ENCODE assay signal across 15 cellular contexts in genomic region chr11:35321532-35322320, GRCh38.
DNase-seq lines count a peak whose midpoint lies in the region; ATAC-seq, FAIRE-seq and TF ChIP-seq lines count a peak whose summit lies in the region.
"Had no signal": no experiment of that assay in that cellular context is flagged by ENCODE, and none has a peak within 500 bp of the region (broad histone marks: within the 10 kb centered on the region; RNA-seq: fewer than 3 reads in every experiment).

No MANE protein-coding gene starts in this region.

- H3K4me3 ChIP-seq in bronchial epithelial cell (ENCODE audit: low read depth, low read length), result no peak overlapping the region
- no peak overlapping the region for H3K4me3 ChIP-seq in trophoblast cell (ENCODE audit: low read depth, low read length)
- H3K4me3 ChIP-seq in upper lobe of right lung, result no peak overlapping the region
- H3K4me3 ChIP-seq: Peyer's patch, tibial nerve had no signal

- no peak for FAIRE-seq in bronchial epithelial cell (lab: Jason Lieb, UNC)
- FAIRE-seq: colon, GM18507 had no signal

- H3K4me1 Mint-ChIP-seq in Calu3 (ENCODE audit: low read depth, unreplicated experiment), result peaks cover 24% of the 10 kb centered on the region

- no peak overlapping the region for H3K4me2 ChIP-seq in trophoblast cell (ENCODE audit: low read length)

- H3K4ac ChIP-seq in trophoblast cell (ENCODE audit: low read depth, low read length), result no peak overlapping the region

- H2BK12ac ChIP-seq in trophoblast cell (ENCODE audit: low read length), result no peak overlapping the region

- no peak overlapping the region for H4K8ac ChIP-seq in trophoblast cell (ENCODE audit: low read depth, low read length)

- no peak overlapping the region for H3K9ac ChIP-seq in trophoblast cell (ENCODE audit: low read length)

- no peaks in the 10 kb centered on the region for H3K79me1 ChIP-seq in trophoblast cell (ENCODE audit: low read length)

- peaks cover 0 to 1% of the 10 kb centered on the region in 2 experiments for H3K4me1 ChIP-seq in trophoblast cell (ENCODE audit: control insufficient read depth in 1 of 2, insufficient read depth in 2 of 2, low read length in 2 of 2)
- H3K4me1 ChIP-seq in upper lobe of right lung, result no peaks in the 10 kb centered on the region
- H3K4me1 ChIP-seq: Peyer's patch, tibial nerve had no signal

- H3K27ac ChIP-seq in trophoblast cell (ENCODE audit: low read depth, low read length) (no peak overlapping the region), upper lobe of right lung (no peak overlapping the region)
- H3K27ac ChIP-seq: Peyer's patch, tibial nerve had no signal

- no peak for ATAC-seq in upper lobe of right lung

- H2BK120ac ChIP-seq in trophoblast cell (ENCODE audit: insufficient read depth, low read length, poor library complexity), result no peak overlapping the region

- no peak overlapping the region for H3K23ac ChIP-seq in trophoblast cell (ENCODE audit: low read length)

- H3K9me3 ChIP-seq in trophoblast cell (ENCODE audit: insufficient read depth, low read depth, low read length), result peaks cover 2% of the 10 kb centered on the region
- no peaks in the 10 kb centered on the region for H3K9me3 ChIP-seq in upper lobe of right lung
- H3K9me3 ChIP-seq: Peyer's patch, tibial nerve had no signal

- DNase-seq in Calu3 (no peak), NCI-H1092 (lab: John Stamatoyannopoulos, UW) (peak; percentile 6), bronchial epithelial cell (ENCODE audit: low read depth) (peak; percentile 56), trophoblast cell (peak; percentile 45 to 77), upper lobe of right lung (no peak), T1000 (lab: John Stamatoyannopoulos, UW) (no peak), T-helper 1 cell (no peak)
- DNase-seq in activated CD4-positive, alpha-beta T cell treated with anti-CD3 and anti-CD28 coated beads, Interleukin-2, amount 50 U/mL, for 1 hour, result no peak
- DNase-seq: activated CD4-positive, CD25-positive, alpha-beta regulatory T cell; NCI-H187; Peyer's patch had no signal

- no peaks in the 10 kb centered on the region for H3K27me3 Mint-ChIP-seq in Calu3 (ENCODE audit: unreplicated experiment)

- no peak overlapping the region for H4K12ac ChIP-seq in trophoblast cell (ENCODE audit: low read depth, low read length)

- peaks cover 7% of the 10 kb centered on the region for H3K9me3 Mint-ChIP-seq in Calu3 (ENCODE audit: low read depth, unreplicated experiment)

- TF ChIP-seq CTCF in Calu3 (IDR thresholded peaks at IDR 0.05; ENCODE audit: unreplicated experiment) (no peak), bronchial epithelial cell (IDR thresholded peaks at IDR 0.05; ENCODE audit: insufficient read depth, low read length, severe bottlenecking) (no peak), upper lobe of right lung (IDR thresholded peaks at IDR 0.05) (no peak)

- intact Hi-C loops in Calu3 (cut with micrococcal nuclease; ENCODE audit: unreplicated experiment) (no loop called here), upper lobe of right lung (cut with DNase I) (no loop called here)

- H3K27ac Mint-ChIP-seq in Calu3 (ENCODE audit: unreplicated experiment), result peak overlapping the region; percentile 83
- H3K27ac Mint-ChIP-seq: mesothelial cell of epicardium had no signal

- H3K36me3 ChIP-seq in bronchial epithelial cell (ENCODE audit: control insufficient read depth, insufficient read depth, low read length) (no peaks in the 10 kb centered on the region), trophoblast cell (ENCODE audit: control insufficient read depth in 1 of 2, insufficient read depth in 2 of 2, low read length in 2 of 2) (no peaks in the 10 kb centered on the region), upper lobe of right lung (no peaks in the 10 kb centered on the region)
- H3K36me3 ChIP-seq: Peyer's patch, tibial nerve had no signal

- no peak overlapping the region for H3K4me3 Mint-ChIP-seq in Calu3 (ENCODE audit: low read depth, unreplicated experiment)
- H3K4me3 Mint-ChIP-seq: mesothelial cell of epicardium had no signal

- H3K14ac ChIP-seq in trophoblast cell (ENCODE audit: low read length), result no peak overlapping the region

- no peak overlapping the region for H2AFZ ChIP-seq in trophoblast cell (ENCODE audit: insufficient read depth, low read length, poor library complexity)

- H3K79me2 ChIP-seq in trophoblast cell (ENCODE audit: control insufficient read depth, insufficient read depth, low read length, poor library complexity), result no peaks in the 10 kb centered on the region

- no CpG with 5 or more reads among the region's 11 CpGs for WGBS in trophoblast cell (ENCODE audit: extremely low coverage, insufficient coverage, insufficient read length)

- BruUV-seq in Calu3 (replicated peaks; lab: Mats Ljungman, UMichigan), result no TSS peak

- CTCF ChIA-PET in Calu3 (lab: Charles Lee), result interaction anchor here (1.1 kb wide), 1 partner anchor 15 kb away, joined by 10 read pairs; no protein-coding TSS in a partner anchor

- H2BK5ac ChIP-seq in trophoblast cell (ENCODE audit: low read depth, low read length, poor library complexity), result no peak overlapping the region

- H2AK5ac ChIP-seq in trophoblast cell (ENCODE audit: low read length), result no peak overlapping the region

- H3K27me3 ChIP-seq in bronchial epithelial cell (ENCODE audit: control insufficient read depth, insufficient read depth, low read length) (no peaks in the 10 kb centered on the region), trophoblast cell (ENCODE audit: insufficient read depth, low read length) (no peaks in the 10 kb centered on the region), upper lobe of right lung (no peaks in the 10 kb centered on the region)
- H3K27me3 ChIP-seq: Peyer's patch, tibial nerve had no signal

- H3K18ac ChIP-seq in trophoblast cell (ENCODE audit: low read length), result no peak overlapping the region

- no peaks in the 10 kb centered on the region for H3K36me3 Mint-ChIP-seq in Calu3 (ENCODE audit: insufficient read depth, unreplicated experiment)
- H3K36me3 Mint-ChIP-seq: mesothelial cell of epicardium had no signal

- no peak overlapping the region for H4K91ac ChIP-seq in trophoblast cell (ENCODE audit: low read depth, low read length)

Comparison
In these comparisons a context has a peak if more than half of its experiments do, and no peak if none do; other contexts are left out.
1. DNase-seq: peak in NCI-H1092 (single experiment), bronchial epithelial cell (single experiment) and trophoblast cell (2 of 2); none in Calu3 (single experiment), activated CD4-positive, alpha-beta T cell treated with anti-CD3 and anti-CD28 coated beads, Interleukin-2, amount 50 U/mL, for 1 hour (single experiment), upper lobe of right lung (single experiment), T1000 (single experiment) and T-helper 1 cell (0 of 5).